1 cellular context compared by ENCODE assay signal in genomic region chr12:120140603-120141002, GRCh38.
TF ChIP-seq lines count a peak whose summit lies in the region.

No MANE protein-coding gene starts in this region.

TF ChIP-seq in WTC11, 78 proteins besides CTCF, POLR2A, EP300 and RAD21 (continued from another document):
- no peak for TF ChIP-seq AFF4 (CRISPR knock-in tag; IDR thresholded peaks at IDR 0.05; ENCODE audit: borderline replicate concordance)
- TF ChIP-seq NR2C2 (CRISPR knock-in tag; IDR thresholded peaks at IDR 0.05), result no peak
- TF ChIP-seq ATF6 (CRISPR knock-in tag; IDR thresholded peaks at IDR 0.05), result no peak
- no peak for TF ChIP-seq EMX1 (CRISPR knock-in tag; IDR thresholded peaks at IDR 0.05)
- TF ChIP-seq HMGA2 (CRISPR knock-in tag; IDR thresholded peaks at IDR 0.05), result no peak
- TF ChIP-seq MAX (CRISPR knock-in tag; IDR thresholded peaks at IDR 0.05), result no peak
- TF ChIP-seq SP1 (CRISPR knock-in tag; conservative IDR thresholded peaks at IDR 0.05), result no peak
- no peak for TF ChIP-seq ZMAT4 (CRISPR knock-in tag; IDR thresholded peaks at IDR 0.05)
- no peak for TF ChIP-seq AR (CRISPR knock-in tag; IDR thresholded peaks at IDR 0.05)
- TF ChIP-seq SMAD4 (CRISPR knock-in tag; IDR thresholded peaks at IDR 0.05), result no peak
- no peak for TF ChIP-seq CDX4 (CRISPR knock-in tag; IDR thresholded peaks at IDR 0.05; ENCODE audit: borderline replicate concordance)
- no peak for TF ChIP-seq GRHL2 (CRISPR knock-in tag; IDR thresholded peaks at IDR 0.05; ENCODE audit: insufficient replicate concordance, severe bottlenecking)
